ENCODE assay signal across 1 cellular context in the genomic region with DNA sequence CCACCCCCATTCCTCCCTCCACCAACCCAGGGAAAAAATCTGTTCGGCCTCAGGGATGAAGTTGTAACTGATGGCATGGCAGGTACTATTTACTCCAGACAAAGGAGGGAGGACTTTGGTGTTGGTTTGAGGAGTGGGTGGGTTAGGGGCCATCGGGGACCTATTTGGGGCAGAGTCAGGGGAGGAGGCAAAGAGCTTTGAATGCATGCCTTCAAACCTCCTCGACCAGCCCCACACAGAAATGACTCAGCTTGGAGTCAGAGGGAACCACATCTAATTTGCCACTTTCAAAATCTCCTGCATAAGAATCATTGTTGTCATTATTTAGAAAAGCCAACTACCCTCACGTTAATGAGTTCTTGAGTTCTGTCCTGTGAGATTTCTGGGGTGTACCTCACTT.
TF ChIP-seq lines count a peak whose summit lies in the region.

No MANE protein-coding gene starts in this region.

TF ChIP-seq in IMR-90, 13 proteins besides CTCF, POLR2A, EP300 and RAD21:
- TF ChIP-seq BHLHE40 (IDR thresholded peaks at IDR 0.05; ENCODE audit: low read depth, low read length) (no peak), RFX5 (IDR thresholded peaks at IDR 0.05; ENCODE audit: low read depth, low read length) (no peak), MXI1 (IDR thresholded peaks at IDR 0.05; ENCODE audit: borderline replicate concordance, low read depth, low read length) (no peak), CEBPB (IDR thresholded peaks at IDR 0.05; ENCODE audit: low read depth, low read length) (no peak), NFE2L2 (IDR thresholded peaks at IDR 0.05; ENCODE audit: low read depth, low read length) (no peak), SMC3 (IDR thresholded peaks at IDR 0.05; ENCODE audit: low read depth, low read length) (no peak), CHD1 (IDR thresholded peaks at IDR 0.05; ENCODE audit: low read depth, low read length) (no peak), RCOR1 (IDR thresholded peaks at IDR 0.05; ENCODE audit: insufficient replicate concordance, low read length) (no peak), FOS (IDR thresholded peaks at IDR 0.05; ENCODE audit: low read depth, low read length) (no peak), MAFK (IDR thresholded peaks at IDR 0.05; ENCODE audit: low read depth, low read length) (no peak), MAZ (IDR thresholded peaks at IDR 0.05; ENCODE audit: borderline replicate concordance, low read depth, low read length) (no peak)
- TF ChIP-seq, protein P1, sequence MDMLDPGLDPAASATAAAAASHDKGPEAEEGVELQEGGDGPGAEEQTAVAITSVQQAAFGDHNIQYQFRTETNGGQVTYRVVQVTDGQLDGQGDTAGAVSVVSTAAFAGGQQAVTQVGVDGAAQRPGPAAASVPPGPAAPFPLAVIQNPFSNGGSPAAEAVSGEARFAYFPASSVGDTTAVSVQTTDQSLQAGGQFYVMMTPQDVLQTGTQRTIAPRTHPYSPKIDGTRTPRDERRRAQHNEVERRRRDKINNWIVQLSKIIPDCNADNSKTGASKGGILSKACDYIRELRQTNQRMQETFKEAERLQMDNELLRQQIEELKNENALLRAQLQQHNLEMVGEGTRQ (IDR thresholded peaks at IDR 0.05; ENCODE audit: low read depth, low read length), result no peak
- TF ChIP-seq, protein P2, sequence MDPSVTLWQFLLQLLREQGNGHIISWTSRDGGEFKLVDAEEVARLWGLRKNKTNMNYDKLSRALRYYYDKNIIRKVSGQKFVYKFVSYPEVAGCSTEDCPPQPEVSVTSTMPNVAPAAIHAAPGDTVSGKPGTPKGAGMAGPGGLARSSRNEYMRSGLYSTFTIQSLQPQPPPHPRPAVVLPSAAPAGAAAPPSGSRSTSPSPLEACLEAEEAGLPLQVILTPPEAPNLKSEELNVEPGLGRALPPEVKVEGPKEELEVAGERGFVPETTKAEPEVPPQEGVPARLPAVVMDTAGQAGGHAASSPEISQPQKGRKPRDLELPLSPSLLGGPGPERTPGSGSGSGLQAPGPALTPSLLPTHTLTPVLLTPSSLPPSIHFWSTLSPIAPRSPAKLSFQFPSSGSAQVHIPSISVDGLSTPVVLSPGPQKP (IDR thresholded peaks at IDR 0.05; ENCODE audit: borderline replicate concordance, low read depth, low read length), result no peak
